Comparison of ENCODE assay signal across 14 cellular contexts in the genomic region with DNA sequence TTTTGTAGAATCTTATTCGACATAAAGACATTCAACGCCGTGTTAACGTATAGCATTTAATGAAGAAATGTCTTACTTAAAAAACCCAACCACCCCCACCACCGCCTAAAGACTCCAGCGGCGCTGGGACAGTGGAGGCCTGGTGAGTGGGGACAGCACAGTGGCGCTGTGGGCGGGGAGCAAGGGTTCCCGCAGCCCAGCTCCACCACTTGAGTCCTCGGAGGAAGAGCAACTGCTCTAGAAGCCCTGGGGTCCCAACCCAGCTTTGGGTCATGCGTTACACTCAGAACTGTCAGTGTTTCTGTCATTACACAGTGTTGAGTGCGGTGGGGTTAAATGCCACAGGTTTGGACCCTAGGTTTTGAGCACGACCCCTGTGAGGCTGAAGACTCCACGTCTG.
DNase-seq lines count a peak whose midpoint lies in the region; ATAC-seq, FAIRE-seq and TF ChIP-seq lines count a peak whose summit lies in the region.
"Had no signal": no experiment of that assay in that cellular context is flagged by ENCODE, and none has a peak within 500 bp of the region (broad histone marks: within the 10 kb centered on the region; RNA-seq: fewer than 3 reads in every experiment).

No MANE protein-coding gene starts in this region.

- TF ChIP-seq POLR2A in endothelial cell of umbilical vein (IDR thresholded peaks at IDR 0.05; ENCODE audit: low read depth, low read length), result no peak

- H3K27ac ChIP-seq in cardiac muscle cell (peak overlapping the region; percentile 81), endothelial cell of umbilical vein (ENCODE audit: insufficient read depth, low read depth, low read length) (peak overlapping the region; percentile 87), neutrophil (peak overlapping the region; percentile 79), urinary bladder (ENCODE audit: low read depth) (peak overlapping the region; percentile 18)
- H3K27ac ChIP-seq: HL-60 had no signal

- ATAC-seq in HG03196 (IDR thresholded peaks at IDR 0.05; ENCODE audit: unreplicated experiment), result no peak
- ATAC-seq: naive thymus-derived CD8-positive, alpha-beta T cell had no signal

- H2AFZ ChIP-seq in endothelial cell of umbilical vein (ENCODE audit: low read depth, low read length), result no peak overlapping the region

- H3K4me1 ChIP-seq in cardiac muscle cell (ENCODE audit: low read depth) (peaks cover 51% of the 10 kb centered on the region), endothelial cell of umbilical vein (ENCODE audit: control insufficient read depth, extremely low read depth, insufficient read depth, low read length) (peaks cover 32% of the 10 kb centered on the region), neutrophil (ENCODE audit: control insufficient read depth in 1 of 2, insufficient read depth in 1 of 2, low read depth in 1 of 2, low read length in 1 of 2) (peaks cover 65 to 76% of the 10 kb centered on the region in 2 experiments), urinary bladder (ENCODE audit: insufficient read depth) (peaks cover 2% of the 10 kb centered on the region)

- TF ChIP-seq CTCF in cardiac muscle cell (IDR thresholded peaks at IDR 0.05; ENCODE audit: low read depth, low read length), result no peak
- TF ChIP-seq CTCF in endothelial cell of umbilical vein (IDR thresholded peaks at IDR 0.05; ENCODE audit: extremely low read depth in 1 of 2, insufficient read depth in 1 of 2, low read depth in 1 of 2, low read length in 2 of 2), result no peak
- TF ChIP-seq CTCF in neutrophil (IDR thresholded peaks at IDR 0.05), result no peak

- H3K4me3 ChIP-seq in cardiac muscle cell (no peak overlapping the region), endothelial cell of umbilical vein (replicated peaks in 1 of 3; ENCODE audit: insufficient read depth in 1 of 3, low read depth in 1 of 3, low read length in 3 of 3) (no peak overlapping the region), neutrophil (ENCODE audit: low read depth in 1 of 2, low read length in 1 of 2) (no peak overlapping the region), urinary bladder (ENCODE audit: low read depth, low read length) (no peak overlapping the region)

- intact Hi-C loops in cardiac septum (cut with DNase I) (no loop called here), endothelial cell of umbilical vein (cut with micrococcal nuclease) (loop anchor here (10.0 kb wide), 1 partner anchor 285 kb away; no protein-coding TSS in a partner anchor)

- CTCF ChIA-PET in endothelial cell of umbilical vein (lab: Charles Lee), result interaction anchor here (0.6 to 1.7 kb wide), 5 partner anchors 12 to 68 kb away, joined by 3 to 6 read pairs (median 5); a partner anchor contains a TSS

- 90% methylated on average over 15 of the region's 15 CpGs for WGBS in urinary bladder

- H3K9me1 ChIP-seq in endothelial cell of umbilical vein (replicated peaks; ENCODE audit: control insufficient read depth, extremely low read depth, insufficient read depth, low read length), result no peaks in the 10 kb centered on the region

- H3K9ac ChIP-seq in endothelial cell of umbilical vein (replicated peaks; ENCODE audit: extremely low read depth, insufficient read depth, low read length), result no peak overlapping the region

- DNase-seq in cardiac muscle cell (ENCODE audit: low read depth in 1 of 2, low spot score in 1 of 2) (no peak), cardiac septum (ENCODE audit: low spot score) (no peak), endothelial cell of umbilical vein (ENCODE audit: low read depth, low spot score) (no peak), HT-29 (ENCODE audit: low spot score) (no peak)
- no peak for DNase-seq in stimulated activated CD4-positive, alpha-beta T cell treated with anti-CD3 and anti-CD28 coated beads, Interleukin-2, amount 100 ng/mL, for 24 hours
- DNase-seq: amygdala; naive thymus-derived CD8-positive, alpha-beta T cell; NCI-H1092 treated with DMSO at 0.1 percent for 48 hours; NCI-H526 treated with DMSO at 0.1 percent for 48 hours; substantia nigra had no signal

- no peaks in the 10 kb centered on the region for H3K9me3 ChIP-seq in cardiac muscle cell (ENCODE audit: low read depth)
- H3K9me3 ChIP-seq in endothelial cell of umbilical vein (replicated peaks; ENCODE audit: control insufficient read depth, insufficient read depth, low read length), result no peaks in the 10 kb centered on the region
- H3K9me3 ChIP-seq in neutrophil, result no peaks in the 10 kb centered on the region

- POLR2A ChIA-PET in endothelial cell of umbilical vein (lab: Charles Lee), result no interaction called here

- no peak for FAIRE-seq in endothelial cell of umbilical vein (lab: Jason Lieb, UNC)

- H3K36me3 ChIP-seq in cardiac muscle cell (no peaks in the 10 kb centered on the region), endothelial cell of umbilical vein (ENCODE audit: control insufficient read depth in 2 of 2, extremely low read depth in 1 of 2, insufficient read depth in 2 of 2, low read length in 2 of 2) (no peaks in the 10 kb centered on the region), neutrophil (no peaks in the 10 kb centered on the region), urinary bladder (ENCODE audit: insufficient read depth) (no peaks in the 10 kb centered on the region)

- BruUV-seq in endothelial cell of umbilical vein (replicated peaks; lab: Mats Ljungman, UMichigan), result no TSS peak

- H3K4me2 ChIP-seq in endothelial cell of umbilical vein (ENCODE audit: insufficient read depth, low read length), result no peak overlapping the region

- H3K79me2 ChIP-seq in endothelial cell of umbilical vein (ENCODE audit: control insufficient read depth, insufficient read depth, low read length), result peaks cover 89% of the 10 kb centered on the region

- dilution Hi-C loops in endothelial cell of umbilical vein (cut with MboI; ENCODE audit: extremely low pct_ligation_motif_present, low sequenced_read_pairs), result no loop called here

- H3K27me3 ChIP-seq in cardiac muscle cell (no peaks in the 10 kb centered on the region), endothelial cell of umbilical vein (ENCODE audit: control insufficient read depth in 2 of 2, insufficient read depth in 2 of 2, low read length in 2 of 2) (no peaks in the 10 kb centered on the region), neutrophil (no peaks in the 10 kb centered on the region)

- peaks cover 4% of the 10 kb centered on the region for H4K20me1 ChIP-seq in endothelial cell of umbilical vein (replicated peaks; ENCODE audit: control insufficient read depth, extremely low read depth, insufficient read depth, low read length)

TF ChIP-seq in endothelial cell of umbilical vein, 7 proteins besides CTCF, POLR2A, EP300 and RAD21:
- TF ChIP-seq GATA2 (IDR thresholded peaks at IDR 0.05; ENCODE audit: insufficient read depth, insufficient read length, low read depth, low read length) (no peak), EZH2 (IDR thresholded peaks at IDR 0.05; ENCODE audit: borderline replicate concordance, low read depth, low read length, severe bottlenecking) (no peak), JUN (IDR thresholded peaks at IDR 0.05; ENCODE audit: borderline replicate concordance, insufficient read depth, insufficient read length, low read depth) (no peak), MYC (IDR thresholded peaks at IDR 0.05; ENCODE audit: low read depth, low read length) (no peak), POLR2AphosphoS5 (IDR thresholded peaks at IDR 0.05; ENCODE audit: insufficient read depth, low read depth, low read length) (no peak), FOS (IDR thresholded peaks at IDR 0.05; ENCODE audit: borderline replicate concordance, insufficient read depth, low read length) (no peak)
- TF ChIP-seq, protein P1, sequence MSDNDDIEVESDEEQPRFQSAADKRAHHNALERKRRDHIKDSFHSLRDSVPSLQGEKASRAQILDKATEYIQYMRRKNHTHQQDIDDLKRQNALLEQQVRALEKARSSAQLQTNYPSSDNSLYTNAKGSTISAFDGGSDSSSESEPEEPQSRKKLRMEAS (IDR thresholded peaks at IDR 0.05; ENCODE audit: insufficient read depth, insufficient read length), result no peak

Comparison
In these comparisons a context has a peak if more than half of its experiments do, and no peak if none do; other contexts are left out.
1. H3K27ac ChIP-seq: peak in every context shown above with its lines; median percentile 87 in endothelial cell of umbilical vein; 81 in cardiac muscle cell; 79 in neutrophil; 18 in urinary bladder.